1 cellular context compared by ENCODE assay signal in genomic region chr21:43755820-43756594, GRCh38.
TF ChIP-seq lines count a peak whose summit lies in the region.

No MANE protein-coding gene starts in this region.

TF ChIP-seq in HEK293, 187 proteins besides CTCF, POLR2A, EP300 and RAD21 (continued from another document):
- TF ChIP-seq ZNF398 (tag by site-specific recombination; IDR thresholded peaks at IDR 0.05) (no peak), ZBTB44 (tag by site-specific recombination; IDR thresholded peaks at IDR 0.05) (no peak), BCL6B (tag by site-specific recombination; IDR thresholded peaks at IDR 0.05) (no peak), ZNF280D (tag by site-specific recombination; IDR thresholded peaks at IDR 0.05) (no peak), PRDM6 (tag by site-specific recombination; IDR thresholded peaks at IDR 0.05) (no peak), GLI2 (tag by site-specific recombination; IDR thresholded peaks at IDR 0.05; ENCODE audit: borderline replicate concordance, low read depth) (no peak), ZFHX2 (tag by site-specific recombination; conservative IDR thresholded peaks at IDR 0.05) (peak; percentile 77), EGR2 (tag by site-specific recombination; IDR thresholded peaks at IDR 0.05; ENCODE audit: low read depth) (peak; percentile 82)
